ENCODE assay signal across 28 cellular contexts in genomic region chr14:23052671-23053070, GRCh38. TPM values are rescaled to one million over a fixed set of nuclear protein-coding genes. Genes with fewer than 3 reads are reported as not detected.
DNase-seq lines count a peak whose midpoint lies in the region; ATAC-seq, FAIRE-seq and TF ChIP-seq lines count a peak whose summit lies in the region.
"Had no signal": no experiment of that assay in that cellular context is flagged by ENCODE, and none has a peak within 500 bp of the region (broad histone marks: within the 10 kb centered on the region; RNA-seq: fewer than 3 reads in every experiment).

No MANE protein-coding gene starts in this region.

- H3K9ac ChIP-seq in HepG2 (ENCODE audit: insufficient read depth, low read depth, low read length) (no peak overlapping the region), endodermal cell (ENCODE audit: extremely low read depth, low read length, poor library complexity, severe bottlenecking) (no peak overlapping the region), neural progenitor cell (no peak overlapping the region)

- no peak for ATAC-seq in HepG2
- no peak for ATAC-seq in right lobe of liver
- no peak for ATAC-seq in HG02973 (IDR thresholded peaks at IDR 0.05; ENCODE audit: unreplicated experiment)
- ATAC-seq: CD8-positive, alpha-beta T cell; GM12878 had no signal

- no peak overlapping the region for H2AFZ ChIP-seq in HepG2 (ENCODE audit: low read length)
- H2AFZ ChIP-seq in neural progenitor cell (replicated peaks) = no peak overlapping the region
- H2AFZ ChIP-seq: GM23338, PC-9 had no signal

- TF ChIP-seq POLR2A in HepG2 (IDR thresholded peaks at IDR 0.05; ENCODE audit: insufficient read depth in 1 of 2, low read depth in 2 of 2, low read length in 2 of 2) (no peak), right lobe of liver (IDR thresholded peaks at IDR 0.05) (no peak)

- no TSS peak for BruUV-seq in HepG2 (replicated peaks; lab: Mats Ljungman, UMichigan)

- peaks cover 2% of the 10 kb centered on the region for H3K9me3 Mint-ChIP-seq in endodermal cell
- no peaks in the 10 kb centered on the region for H3K9me3 Mint-ChIP-seq in neural progenitor cell
- H3K9me3 Mint-ChIP-seq: CD8-positive, alpha-beta T cell; GM23338 had no signal

- H3K4me1 Mint-ChIP-seq in endodermal cell (peaks cover 14% of the 10 kb centered on the region), neural progenitor cell (peaks cover 10% of the 10 kb centered on the region)

- H3K4me3 ChIP-seq in HepG2 (replicated peaks in 1 of 3; ENCODE audit: insufficient read depth in 1 of 3, low read depth in 2 of 3, low read length in 3 of 3) (no peak overlapping the region), right lobe of liver (no peak overlapping the region), endodermal cell (ENCODE audit: low read length) (no peak overlapping the region), neural progenitor cell (no peak overlapping the region)
- H3K4me3 ChIP-seq: A549, GM12878, GM23338, PC-9 had no signal

- FAIRE-seq in HepG2 (lab: Jason Lieb, UNC) = no peak
- FAIRE-seq: A549, G401.6, GM12878 had no signal

- intact Hi-C loops in HepG2 (cut with micrococcal nuclease; ENCODE audit: unreplicated experiment) (loop anchor here (1.0 kb wide), 2 partner anchors 58 to 66 kb away; no protein-coding TSS in a partner anchor), right lobe of liver (cut with DNase I) (no loop called here)

- TF ChIP-seq RAD21 in HepG2 (CRISPR knock-in tag; IDR thresholded peaks at IDR 0.05) = no peak

- H3K36me3 ChIP-seq in HepG2 (replicated peaks in 1 of 2; ENCODE audit: control insufficient read depth in 1 of 2, insufficient read depth in 2 of 2, low read length in 2 of 2) (no peaks in the 10 kb centered on the region), right lobe of liver (no peaks in the 10 kb centered on the region), endodermal cell (ENCODE audit: control insufficient read depth, insufficient read depth, low read length) (peaks cover 31% of the 10 kb centered on the region), neural progenitor cell (no peaks in the 10 kb centered on the region)

- CTCF ChIA-PET in HepG2 (lab: Yijun Ruan, JAX; ENCODE audit: low intra/inter-chr PET ratio, low total read pairs) (interaction anchor here (2.5 to 8.5 kb wide), 2 partner anchors 58 to 66 kb away, joined by 27 to 77 read pairs; no protein-coding TSS in a partner anchor), RWPE1 (lab: Yijun Ruan, JAX) (interaction anchor here (1.1 kb wide), 1 partner anchor 88 kb away, joined by 3 read pairs; no protein-coding TSS in a partner anchor)

- H4K20me1 ChIP-seq in HepG2 (ENCODE audit: insufficient read depth, low read length) (no peaks in the 10 kb centered on the region), neural progenitor cell (ENCODE audit: low read depth) (peaks cover 15% of the 10 kb centered on the region)

- H3K36me3 Mint-ChIP-seq in endodermal cell (ENCODE audit: low read depth) (peaks cover 28% of the 10 kb centered on the region), neural progenitor cell (peaks cover 22% of the 10 kb centered on the region)
- H3K36me3 Mint-ChIP-seq: CD8-positive, alpha-beta T cell had no signal

- H3K27ac ChIP-seq in HepG2 (ENCODE audit: extremely low read length, insufficient read depth, low read length) (no peak overlapping the region), right lobe of liver (no peak overlapping the region), RWPE1 (peak overlapping the region; percentile 46), endodermal cell (ENCODE audit: low read depth, low read length) (no peak overlapping the region), neural progenitor cell (no peak overlapping the region)
- H3K27ac ChIP-seq: A549, PC-9 had no signal

- H3K27ac Mint-ChIP-seq in endodermal cell (peak overlapping the region; percentile 80), neural progenitor cell (peak overlapping the region; percentile 50)
- H3K27ac Mint-ChIP-seq: CD8-positive, alpha-beta T cell; GM23338 had no signal

- in situ Hi-C loops in HepG2 (cut with HindIII; ENCODE audit: extremely low pct_ligation_motif_present, low pct_unique_long_range_greater_than_20kb) = loop anchor here (5.0 kb wide), 2 partner anchors 65 to 495 kb away; no protein-coding TSS in a partner anchor

- H3K9me3 ChIP-seq in HepG2 (ENCODE audit: low read length) (no peaks in the 10 kb centered on the region), right lobe of liver (no peaks in the 10 kb centered on the region), endodermal cell (ENCODE audit: control insufficient read depth, low read length) (no peaks in the 10 kb centered on the region), neural progenitor cell (ENCODE audit: low read depth) (no peaks in the 10 kb centered on the region)
- H3K9me3 ChIP-seq: A549, Caco-2 had no signal

- H3K27me3 ChIP-seq in HepG2 (ENCODE audit: control insufficient read depth in 1 of 2, insufficient read depth in 2 of 2, low read length in 2 of 2) (peaks cover 0 to 6% of the 10 kb centered on the region in 2 experiments; a peak in 1 of 5 replicates), right lobe of liver (no peaks in the 10 kb centered on the region), endodermal cell (ENCODE audit: control insufficient read depth, insufficient read depth, low read length, poor library complexity, severe bottlenecking) (no peaks in the 10 kb centered on the region), neural progenitor cell (no peaks in the 10 kb centered on the region)

- H3K4me2 ChIP-seq in HepG2 (ENCODE audit: low read depth, low read length) (no peak overlapping the region; the same call in 1 of the 2 replicates), neural progenitor cell (no peak overlapping the region)
- H3K4me2 ChIP-seq: A549, GM23338, PC-9 had no signal

- no peak for DNase-seq in HepG2 (ENCODE audit: low spot score)
- DNase-seq in right lobe of liver = no peak
- no peak for DNase-seq in RWPE1 (ENCODE audit: low spot score)
- DNase-seq in endodermal cell = peak; percentile 34
- no peak for DNase-seq in neural progenitor cell (ENCODE audit: low spot score)
- no peak for DNase-seq in amygdala (lab: John Stamatoyannopoulos, UW)
- no peak for DNase-seq in NCI-H82 treated with DMSO at 0.1 percent for 48 hours (lab: John Stamatoyannopoulos, UW; ENCODE audit: unreplicated experiment)
- DNase-seq: C1 segment of cervical spinal cord; Caco-2; CD8-positive, alpha-beta T cell; HCEC 1CT; Karpas-422; NCI-H1105; NCI-H1436 treated with DMSO at 0.1 percent for 48 hours; NCI-H187 treated with DMSO at 0.1 percent for 48 hours; NCI-H2171 treated with DMSO at 0.1 percent for 48 hours; NCI-H345; NCI-H510A treated with DMSO at 0.1 percent for 48 hours; NCI-H748 treated with DMSO at 0.1 percent for 48 hours; PC-9; SHP77 had no signal

- POLR2A ChIA-PET in HepG2 (lab: Yijun Ruan, JAX) (interaction anchor here (1.0 to 7.4 kb wide), 10 partner anchors 12 to 80 kb away, joined by 3 to 72 read pairs (median 7); partner anchors contain the start of genes ACIN1, AJUBA and PSMB5), RWPE1 (lab: Yijun Ruan, JAX; ENCODE audit: low non-redundant PET) (no interaction called here)

- H3K27me3 Mint-ChIP-seq in endodermal cell (ENCODE audit: insufficient read depth) (no peaks in the 10 kb centered on the region), neural progenitor cell (ENCODE audit: insufficient read depth, low read depth) (peaks cover 5% of the 10 kb centered on the region)

- H3F3A ChIP-seq in neural progenitor cell (ENCODE audit: low read depth) = peaks cover under 1% of the 10 kb centered on the region

- H3K79me2 ChIP-seq in HepG2 (ENCODE audit: insufficient read depth, low read length) (no peaks in the 10 kb centered on the region), neural progenitor cell (ENCODE audit: low read depth) (peaks cover 7% of the 10 kb centered on the region)

- TF ChIP-seq CTCF in HepG2 (CRISPR knock-in tag; IDR thresholded peaks at IDR 0.05) = no peak
- no peak for TF ChIP-seq CTCF in right lobe of liver (IDR thresholded peaks at IDR 0.05)
- TF ChIP-seq CTCF in RWPE1 (conservative IDR thresholded peaks at IDR 0.05; ENCODE audit: low read depth) = no peak
- TF ChIP-seq CTCF in endodermal cell (conservative IDR thresholded peaks at IDR 0.05) = no peak
- TF ChIP-seq CTCF in neural progenitor cell (IDR thresholded peaks at IDR 0.05) = no peak

- no peak for TF ChIP-seq EP300 in HepG2 (IDR thresholded peaks at IDR 0.05; ENCODE audit: low read depth in 2 of 2, low read length in 2 of 2)
- no peak; the same call in 1 of the 2 replicates for TF ChIP-seq EP300 in HepG2 (CRISPR knock-in tag; IDR thresholded peaks at IDR 0.05; ENCODE audit: borderline replicate concordance)

- H3K4me1 ChIP-seq in HepG2 (ENCODE audit: insufficient read depth, low read length) (peaks cover 26% of the 10 kb centered on the region), right lobe of liver (no peaks in the 10 kb centered on the region), endodermal cell (ENCODE audit: control insufficient read depth, insufficient read depth, low read length) (no peaks in the 10 kb centered on the region), neural progenitor cell (peaks cover 5% of the 10 kb centered on the region)

- 37% methylated on average over 3 of the region's 3 CpGs for WGBS in HepG2 (ENCODE audit: low lambda C conversion rate)
- WGBS in right lobe of liver (ENCODE audit: insufficient coverage, low coverage, low lambda C conversion rate, missing lambda C conversion rate) = 83% methylated on average over 2 of the region's 3 CpGs
- WGBS in endodermal cell (ENCODE audit: insufficient coverage in 1 of 2, insufficient read length in 1 of 2), 2 experiments = 33 to 69% methylated on average over 1 to 3 of the region's 3 CpGs

- H3K4me3 Mint-ChIP-seq in endodermal cell (no peak overlapping the region), neural progenitor cell (no peak overlapping the region)
- H3K4me3 Mint-ChIP-seq: CD8-positive, alpha-beta T cell; GM23338 had no signal

RNA-seq across cellular contexts. Expression of gene CDH24, which starts 4.6 kb away (rescaled TPM):
- total RNA-seq in HepG2 (2016; rRNA removed; fragmentation: Illumina TruSeq; extraction: Trizol) = 0.41 and 0.69 TPM in 2 replicates
- 0.35 and 0.40 TPM in 2 replicates for total RNA-seq in HepG2 (2016; cell fraction: cytosol; rRNA removed; fragmentation: Illumina TruSeq; extraction: Trizol; ENCODE audit: low read depth)
- 0.45 and 0.76 TPM in 2 replicates for total RNA-seq in HepG2 (2016; cell fraction: insoluble cytoplasmic fraction; rRNA removed; fragmentation: Illumina TruSeq; extraction: Trizol)
- 1.1 and 1.2 TPM in 2 replicates for total RNA-seq in HepG2 (2016; cell fraction: membrane; rRNA removed; fragmentation: Illumina TruSeq; extraction: Trizol)
- 0.56 and 0.59 TPM in 2 replicates for total RNA-seq in HepG2 (2016; cell fraction: nucleus; rRNA removed; fragmentation: Illumina TruSeq; extraction: Trizol)
- polyA plus RNA-seq in HepG2 (2011; rRNA removed) = 0.99 and 1.2 TPM in 2 replicates
- 0.41 and 0.76 TPM in 2 replicates for polyA plus RNA-seq in HepG2 (2011; cell fraction: cytosol; rRNA removed)
- 6.5 and 6.6 TPM in 2 replicates for polyA plus RNA-seq in HepG2 (2011; cell fraction: nucleus; rRNA removed)
- 0.50 and 0.55 TPM in 2 replicates for polyA plus RNA-seq in HepG2 (2012)
- polyA plus RNA-seq in HepG2 (2016; cell fraction: cytosol; fragmentation: Illumina TruSeq; extraction: Trizol; ENCODE audit: low read depth) = 0.59 and 0.70 TPM in 2 replicates
- polyA plus RNA-seq in HepG2 (2016; cell fraction: insoluble cytoplasmic fraction; fragmentation: Illumina TruSeq; extraction: Trizol; ENCODE audit: low read depth) = 0.41 and 0.73 TPM in 2 replicates
- 1.0 and 1.2 TPM in 2 replicates for polyA plus RNA-seq in HepG2 (2016; cell fraction: membrane; fragmentation: Illumina TruSeq; extraction: Trizol; ENCODE audit: low read depth)
- polyA plus RNA-seq in HepG2 (2016; cell fraction: nucleus; fragmentation: Illumina TruSeq; extraction: Trizol; ENCODE audit: insufficient read depth, low read depth) = 2.5 and 2.8 TPM in 2 replicates
- polyA minus RNA-seq in HepG2 (2011; rRNA and poly(A)+ RNA removed; ENCODE audit: low replicate concordance) = 1.1 and 16.3 TPM in 2 replicates
- 0.40 and 0.44 TPM in 2 replicates for polyA minus RNA-seq in HepG2 (2011; cell fraction: cytosol; rRNA and poly(A)+ RNA removed)
- 0.90 and 0.99 TPM in 2 replicates for polyA minus RNA-seq in HepG2 (2011; cell fraction: nucleus; rRNA and poly(A)+ RNA removed)
- under 1 TPM; 0.26 to 0.74 (median 0.54) TPM for total RNA-seq in right lobe of liver
- total RNA-seq in endodermal cell = 10 to 100 TPM; 16.9 to 17.2 TPM
- 37.1 TPM for polyA plus RNA-seq in endodermal cell (2013, experiment 1 of 2)
- polyA plus RNA-seq in endodermal cell (2013, experiment 2 of 2) = 32.0 TPM
- 15.0 and 35.9 TPM in 2 replicates for total RNA-seq in neural progenitor cell (ENCODE audit: low replicate concordance)

RNA-seq across cellular contexts. Expression of gene PSMB11, which starts 10.7 kb away (rescaled TPM):
- total RNA-seq in HepG2 (2016; rRNA removed; fragmentation: Illumina TruSeq; extraction: Trizol) = not detected in 2 replicates
- not detected in 2 replicates for total RNA-seq in HepG2 (2016; cell fraction: cytosol; rRNA removed; fragmentation: Illumina TruSeq; extraction: Trizol; ENCODE audit: low read depth)
- total RNA-seq in HepG2 (2016; cell fraction: insoluble cytoplasmic fraction; rRNA removed; fragmentation: Illumina TruSeq; extraction: Trizol) = not detected in 2 replicates
- not detected in 2 replicates for total RNA-seq in HepG2 (2016; cell fraction: membrane; rRNA removed; fragmentation: Illumina TruSeq; extraction: Trizol)
- not detected in 2 replicates for total RNA-seq in HepG2 (2016; cell fraction: nucleus; rRNA removed; fragmentation: Illumina TruSeq; extraction: Trizol)
- polyA plus RNA-seq in HepG2 (2011; rRNA removed) = not detected in 2 replicates
- not detected in 2 replicates for polyA plus RNA-seq in HepG2 (2011; cell fraction: cytosol; rRNA removed)
- polyA plus RNA-seq in HepG2 (2011; cell fraction: nucleus; rRNA removed) = not detected in 2 replicates
- not detected in 2 replicates for polyA plus RNA-seq in HepG2 (2012)
- polyA plus RNA-seq in HepG2 (2016; cell fraction: cytosol; fragmentation: Illumina TruSeq; extraction: Trizol; ENCODE audit: low read depth) = not detected in 2 replicates
- not detected in 2 replicates for polyA plus RNA-seq in HepG2 (2016; cell fraction: insoluble cytoplasmic fraction; fragmentation: Illumina TruSeq; extraction: Trizol; ENCODE audit: low read depth)
- not detected in 2 replicates for polyA plus RNA-seq in HepG2 (2016; cell fraction: membrane; fragmentation: Illumina TruSeq; extraction: Trizol; ENCODE audit: low read depth)
- polyA plus RNA-seq in HepG2 (2016; cell fraction: nucleus; fragmentation: Illumina TruSeq; extraction: Trizol; ENCODE audit: insufficient read depth, low read depth) = not detected in 2 replicates
- 0.10 TPM in 1 of 2 replicates, not detected in the other for polyA minus RNA-seq in HepG2 (2011; rRNA and poly(A)+ RNA removed; ENCODE audit: low replicate concordance)
- polyA minus RNA-seq in HepG2 (2011; cell fraction: cytosol; rRNA and poly(A)+ RNA removed) = not detected in 2 replicates
- polyA minus RNA-seq in HepG2 (2011; cell fraction: nucleus; rRNA and poly(A)+ RNA removed) = not detected in 2 replicates
- not detected for total RNA-seq in right lobe of liver
- not detected for total RNA-seq in endodermal cell
- polyA plus RNA-seq in endodermal cell (2013, experiment 1 of 2) = not detected
- not detected for polyA plus RNA-seq in endodermal cell (2013, experiment 2 of 2)
- total RNA-seq in neural progenitor cell (ENCODE audit: low replicate concordance) = not detected in 2 replicates
- total RNA-seq: Caco-2; CD8-positive, alpha-beta T cell; GM12878; PC-9; RPMI7951; SK-MEL-5 had no signal
- polyA plus RNA-seq: A549, GM12878, GM23338 had no signal

RNA-seq across cellular contexts. Expression of gene PSMB5, which starts 18.0 kb away (rescaled TPM):
- total RNA-seq in HepG2 (2016; rRNA removed; fragmentation: Illumina TruSeq; extraction: Trizol) = 871 and 1,316 TPM in 2 replicates
- total RNA-seq in HepG2 (2016; cell fraction: cytosol; rRNA removed; fragmentation: Illumina TruSeq; extraction: Trizol; ENCODE audit: low read depth) = 296 and 327 TPM in 2 replicates
- 923 and 1,358 TPM in 2 replicates for total RNA-seq in HepG2 (2016; cell fraction: insoluble cytoplasmic fraction; rRNA removed; fragmentation: Illumina TruSeq; extraction: Trizol)
- total RNA-seq in HepG2 (2016; cell fraction: membrane; rRNA removed; fragmentation: Illumina TruSeq; extraction: Trizol) = 499 and 543 TPM in 2 replicates
- 325 and 326 TPM in 2 replicates for total RNA-seq in HepG2 (2016; cell fraction: nucleus; rRNA removed; fragmentation: Illumina TruSeq; extraction: Trizol)
- 566 and 705 TPM in 2 replicates for polyA plus RNA-seq in HepG2 (2011; rRNA removed)
- polyA plus RNA-seq in HepG2 (2011; cell fraction: cytosol; rRNA removed) = 909 and 1,129 TPM in 2 replicates
- 173 and 191 TPM in 2 replicates for polyA plus RNA-seq in HepG2 (2011; cell fraction: nucleus; rRNA removed)
- 459 and 476 TPM in 2 replicates for polyA plus RNA-seq in HepG2 (2012)
- 281 and 292 TPM in 2 replicates for polyA plus RNA-seq in HepG2 (2016; cell fraction: cytosol; fragmentation: Illumina TruSeq; extraction: Trizol; ENCODE audit: low read depth)
- polyA plus RNA-seq in HepG2 (2016; cell fraction: insoluble cytoplasmic fraction; fragmentation: Illumina TruSeq; extraction: Trizol; ENCODE audit: low read depth) = 1,127 and 1,228 TPM in 2 replicates
- polyA plus RNA-seq in HepG2 (2016; cell fraction: membrane; fragmentation: Illumina TruSeq; extraction: Trizol; ENCODE audit: low read depth) = 411 and 426 TPM in 2 replicates
- 421 and 445 TPM in 2 replicates for polyA plus RNA-seq in HepG2 (2016; cell fraction: nucleus; fragmentation: Illumina TruSeq; extraction: Trizol; ENCODE audit: insufficient read depth, low read depth)
- polyA minus RNA-seq in HepG2 (2011; rRNA and poly(A)+ RNA removed; ENCODE audit: low replicate concordance) = 455 and 971 TPM in 2 replicates
- polyA minus RNA-seq in HepG2 (2011; cell fraction: cytosol; rRNA and poly(A)+ RNA removed) = 370 and 379 TPM in 2 replicates
- polyA minus RNA-seq in HepG2 (2011; cell fraction: nucleus; rRNA and poly(A)+ RNA removed) = 156 and 157 TPM in 2 replicates
- 10 to 100 TPM; 51.2 to 93.5 (median 59.1) TPM for total RNA-seq in right lobe of liver
- total RNA-seq in endodermal cell = 100 to 1,000 TPM; 227 to 257 TPM
- polyA plus RNA-seq in endodermal cell (2013, experiment 1 of 2) = 176 TPM
- polyA plus RNA-seq in endodermal cell (2013, experiment 2 of 2) = 169 TPM
- total RNA-seq in neural progenitor cell (ENCODE audit: low replicate concordance) = 154 and 223 TPM in 2 replicates

RNA-seq across cellular contexts. Expression of gene ACIN1, which starts 42.3 kb away (rescaled TPM):
- total RNA-seq in HepG2 (2016; rRNA removed; fragmentation: Illumina TruSeq; extraction: Trizol) (102 and 165 TPM in 2 replicates), right lobe of liver (10 to 100 TPM; 40.5 to 66.1 (median 52.9) TPM), endodermal cell (100 to 1,000 TPM; 314 to 367 TPM), neural progenitor cell (ENCODE audit: low replicate concordance) (184 and 215 TPM in 2 replicates)
- 71.3 and 71.5 TPM in 2 replicates for total RNA-seq in HepG2 (2016; cell fraction: cytosol; rRNA removed; fragmentation: Illumina TruSeq; extraction: Trizol; ENCODE audit: low read depth)
- 79.7 and 163 TPM in 2 replicates for total RNA-seq in HepG2 (2016; cell fraction: insoluble cytoplasmic fraction; rRNA removed; fragmentation: Illumina TruSeq; extraction: Trizol)
- 59.8 and 62.7 TPM in 2 replicates for total RNA-seq in HepG2 (2016; cell fraction: membrane; rRNA removed; fragmentation: Illumina TruSeq; extraction: Trizol)
- 344 and 371 TPM in 2 replicates for total RNA-seq in HepG2 (2016; cell fraction: nucleus; rRNA removed; fragmentation: Illumina TruSeq; extraction: Trizol)
- polyA plus RNA-seq in HepG2 (2011; rRNA removed) = 183 and 222 TPM in 2 replicates
- 64.2 and 64.8 TPM in 2 replicates for polyA plus RNA-seq in HepG2 (2011; cell fraction: cytosol; rRNA removed)
- 997 and 1,030 TPM in 2 replicates for polyA plus RNA-seq in HepG2 (2011; cell fraction: nucleus; rRNA removed)
- 155 and 156 TPM in 2 replicates for polyA plus RNA-seq in HepG2 (2012)
- 17.6 and 21.0 TPM in 2 replicates for polyA plus RNA-seq in HepG2 (2016; cell fraction: cytosol; fragmentation: Illumina TruSeq; extraction: Trizol; ENCODE audit: low read depth)
- polyA plus RNA-seq in HepG2 (2016; cell fraction: insoluble cytoplasmic fraction; fragmentation: Illumina TruSeq; extraction: Trizol; ENCODE audit: low read depth) = 105 and 132 TPM in 2 replicates
- polyA plus RNA-seq in HepG2 (2016; cell fraction: membrane; fragmentation: Illumina TruSeq; extraction: Trizol; ENCODE audit: low read depth) = 29.3 and 37.8 TPM in 2 replicates
- 1,263 and 1,283 TPM in 2 replicates for polyA plus RNA-seq in HepG2 (2016; cell fraction: nucleus; fragmentation: Illumina TruSeq; extraction: Trizol; ENCODE audit: insufficient read depth, low read depth)
- 122 and 152 TPM in 2 replicates for polyA minus RNA-seq in HepG2 (2011; rRNA and poly(A)+ RNA removed; ENCODE audit: low replicate concordance)
- 39.4 and 46.3 TPM in 2 replicates for polyA minus RNA-seq in HepG2 (2011; cell fraction: cytosol; rRNA and poly(A)+ RNA removed)
- 630 and 693 TPM in 2 replicates for polyA minus RNA-seq in HepG2 (2011; cell fraction: nucleus; rRNA and poly(A)+ RNA removed)
- polyA plus RNA-seq in endodermal cell (2013, experiment 1 of 2) = 253 TPM
- polyA plus RNA-seq in endodermal cell (2013, experiment 2 of 2) = 214 TPM

RNA-seq across cellular contexts. Expression of gene C14orf119, which starts 42.6 kb away (rescaled TPM):
- total RNA-seq in HepG2 (2016; rRNA removed; fragmentation: Illumina TruSeq; extraction: Trizol) = 206 and 299 TPM in 2 replicates
- total RNA-seq in HepG2 (2016; cell fraction: cytosol; rRNA removed; fragmentation: Illumina TruSeq; extraction: Trizol; ENCODE audit: low read depth) = 51.0 and 54.6 TPM in 2 replicates
- 204 and 326 TPM in 2 replicates for total RNA-seq in HepG2 (2016; cell fraction: insoluble cytoplasmic fraction; rRNA removed; fragmentation: Illumina TruSeq; extraction: Trizol)
- total RNA-seq in HepG2 (2016; cell fraction: membrane; rRNA removed; fragmentation: Illumina TruSeq; extraction: Trizol) = 66.2 and 72.9 TPM in 2 replicates
- 67.0 and 72.0 TPM in 2 replicates for total RNA-seq in HepG2 (2016; cell fraction: nucleus; rRNA removed; fragmentation: Illumina TruSeq; extraction: Trizol)
- 104 and 117 TPM in 2 replicates for polyA plus RNA-seq in HepG2 (2011; rRNA removed)
- polyA plus RNA-seq in HepG2 (2011; cell fraction: cytosol; rRNA removed) = 125 and 157 TPM in 2 replicates
- 52.9 and 72.4 TPM in 2 replicates for polyA plus RNA-seq in HepG2 (2011; cell fraction: nucleus; rRNA removed)
- polyA plus RNA-seq in HepG2 (2012) = 79.1 and 104 TPM in 2 replicates
- polyA plus RNA-seq in HepG2 (2016; cell fraction: cytosol; fragmentation: Illumina TruSeq; extraction: Trizol; ENCODE audit: low read depth) = 39.1 and 40.5 TPM in 2 replicates
- 290 and 316 TPM in 2 replicates for polyA plus RNA-seq in HepG2 (2016; cell fraction: insoluble cytoplasmic fraction; fragmentation: Illumina TruSeq; extraction: Trizol; ENCODE audit: low read depth)
- polyA plus RNA-seq in HepG2 (2016; cell fraction: membrane; fragmentation: Illumina TruSeq; extraction: Trizol; ENCODE audit: low read depth) = 46.1 and 51.5 TPM in 2 replicates
- polyA plus RNA-seq in HepG2 (2016; cell fraction: nucleus; fragmentation: Illumina TruSeq; extraction: Trizol; ENCODE audit: insufficient read depth, low read depth) = 112 and 120 TPM in 2 replicates
- 101 and 161 TPM in 2 replicates for polyA minus RNA-seq in HepG2 (2011; rRNA and poly(A)+ RNA removed; ENCODE audit: low replicate concordance)
- 54.7 and 61.1 TPM in 2 replicates for polyA minus RNA-seq in HepG2 (2011; cell fraction: cytosol; rRNA and poly(A)+ RNA removed)
- polyA minus RNA-seq in HepG2 (2011; cell fraction: nucleus; rRNA and poly(A)+ RNA removed) = 24.1 and 38.5 TPM in 2 replicates
- total RNA-seq in right lobe of liver = 10 to 100 TPM; 10.7 to 22.6 (median 14.1) TPM
- total RNA-seq in endodermal cell = 10 to 100 TPM; 76.7 to 82.9 TPM
- polyA plus RNA-seq in endodermal cell (2013, experiment 1 of 2) = 61.4 TPM
- polyA plus RNA-seq in endodermal cell (2013, experiment 2 of 2) = 63.7 TPM
- total RNA-seq in neural progenitor cell (ENCODE audit: low replicate concordance) = 32.0 and 37.5 TPM in 2 replicates
